15 cellular contexts compared by ENCODE assay signal in the genomic region with DNA sequence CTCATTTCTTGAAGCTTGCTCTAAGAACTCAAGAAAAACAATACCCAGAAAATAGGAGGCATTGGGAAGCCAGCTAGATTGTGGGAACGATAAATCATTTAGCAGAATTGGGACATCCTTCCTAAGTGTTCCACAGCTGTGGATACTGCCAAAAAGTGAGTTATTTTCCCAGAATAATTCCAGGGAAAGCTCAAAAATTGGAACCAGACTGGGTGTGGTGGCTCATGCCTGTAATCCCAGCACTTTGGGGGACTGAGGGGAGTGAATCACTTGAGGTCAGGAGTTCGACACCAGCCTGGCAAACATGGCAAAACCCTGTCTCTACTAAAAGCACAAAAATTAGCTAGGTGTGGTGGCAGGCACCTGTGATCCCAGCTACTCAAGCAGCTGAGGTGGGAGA.
DNase-seq lines count a peak whose midpoint lies in the region; ATAC-seq and TF ChIP-seq lines count a peak whose summit lies in the region.
"Had no signal": no experiment of that assay in that cellular context is flagged by ENCODE, and none has a peak within 500 bp of the region (broad histone marks: within the 10 kb centered on the region; RNA-seq: fewer than 3 reads in every experiment).

No MANE protein-coding gene starts in this region.

- no peaks in the 10 kb centered on the region for H3K4me1 Mint-ChIP-seq in activated naive CD8-positive, alpha-beta T cell treated with anti-CD3 and anti-CD28 coated beads for 36 hours
- no peaks in the 10 kb centered on the region for H3K4me1 Mint-ChIP-seq in activated naive CD8-positive, alpha-beta T cell treated with anti-CD3 and anti-CD28 coated beads, Interleukin-2, amount 50 U/mL, for 24 hours
- H3K4me1 Mint-ChIP-seq: CD8-positive, alpha-beta memory T cell had no signal

- peak; percentile 5 for DNase-seq in MG63
- DNase-seq in fibroblast of the aortic adventitia (ENCODE audit: low read depth) = peak; percentile 74
- DNase-seq in psoas muscle = peak; percentile 16 to 49
- no peak for DNase-seq in activated naive CD8-positive, alpha-beta T cell treated with anti-CD3 and anti-CD28 coated beads for 36 hours
- no peak for DNase-seq in left lobe of liver (ENCODE audit: low spot score)
- no peak for DNase-seq in T-helper 1 cell
- no peak for DNase-seq in activated naive CD8-positive, alpha-beta T cell treated with anti-CD3 and anti-CD28 coated beads, Interleukin-2, amount 50 U/mL, for 24 hours
- DNase-seq: BE2C; C1 segment of cervical spinal cord; CD4-positive, CD25-positive, alpha-beta regulatory T cell; CD8-positive, alpha-beta memory T cell; COR-L47; DMS 273 treated with DMSO at 0.1 percent for 48 hours had no signal

- no peaks in the 10 kb centered on the region for H3K4me1 ChIP-seq in psoas muscle
- H3K4me1 ChIP-seq: BE2C, HAP-1 had no signal

- H3K36me3 ChIP-seq in MG63 (no peaks in the 10 kb centered on the region), psoas muscle (ENCODE audit: insufficient read depth in 1 of 2, low read depth in 1 of 2) (no peaks in the 10 kb centered on the region)
- H3K36me3 ChIP-seq: BE2C, HAP-1 had no signal

- peaks cover 2% of the 10 kb centered on the region for H3K9me3 Mint-ChIP-seq in activated naive CD8-positive, alpha-beta T cell treated with anti-CD3 and anti-CD28 coated beads for 36 hours
- peaks cover 4% of the 10 kb centered on the region for H3K9me3 Mint-ChIP-seq in activated naive CD8-positive, alpha-beta T cell treated with anti-CD3 and anti-CD28 coated beads, Interleukin-2, amount 50 U/mL, for 24 hours

- no peaks in the 10 kb centered on the region for H3K27me3 Mint-ChIP-seq in activated naive CD8-positive, alpha-beta T cell treated with anti-CD3 and anti-CD28 coated beads for 36 hours
- H3K27me3 Mint-ChIP-seq in activated naive CD8-positive, alpha-beta T cell treated with anti-CD3 and anti-CD28 coated beads, Interleukin-2, amount 50 U/mL, for 24 hours = no peaks in the 10 kb centered on the region
- H3K27me3 Mint-ChIP-seq: CD8-positive, alpha-beta memory T cell had no signal

- H3K27me3 ChIP-seq in MG63 = no peaks in the 10 kb centered on the region
- no peaks in the 10 kb centered on the region for H3K27me3 ChIP-seq in psoas muscle (ENCODE audit: insufficient read depth in 3 of 3, low read length in 2 of 3)
- H3K27me3 ChIP-seq: BE2C had no signal

- H3K9me3 ChIP-seq in MG63 (no peaks in the 10 kb centered on the region), psoas muscle (no peaks in the 10 kb centered on the region)
- H3K9me3 ChIP-seq: BE2C, HAP-1 had no signal

- ATAC-seq in psoas muscle (peak in 2 of 4 donors; percentile 43 to 52), left lobe of liver (no peak)
- no peak for ATAC-seq in activated naive CD8-positive, alpha-beta T cell treated with anti-CD3 and anti-CD28 coated beads, Interleukin-2, amount 50 U/mL, for 24 hours
- ATAC-seq: HepG2 had no signal

- no peak overlapping the region for H3K4me3 Mint-ChIP-seq in activated naive CD8-positive, alpha-beta T cell treated with anti-CD3 and anti-CD28 coated beads for 36 hours
- no peak overlapping the region for H3K4me3 Mint-ChIP-seq in activated naive CD8-positive, alpha-beta T cell treated with anti-CD3 and anti-CD28 coated beads, Interleukin-2, amount 50 U/mL, for 24 hours
- H3K4me3 Mint-ChIP-seq: CD4-positive, CD25-positive, alpha-beta regulatory T cell; CD8-positive, alpha-beta memory T cell had no signal

- H3K4me3 ChIP-seq in MG63 = no peak overlapping the region
- no peak overlapping the region for H3K4me3 ChIP-seq in fibroblast of the aortic adventitia (ENCODE audit: low read depth, low read length)
- no peak overlapping the region for H3K4me3 ChIP-seq in psoas muscle
- H3K4me3 ChIP-seq: HAP-1 had no signal

- no peak overlapping the region for H3K27ac ChIP-seq in psoas muscle

- WGBS in psoas muscle, 3 donors = 30 to 59% (median 34%) methylated on average over 2 of the region's 2 CpGs

- intact Hi-C loops in psoas muscle (cut with DNase I) = no loop called here

- H3K27ac Mint-ChIP-seq in activated naive CD8-positive, alpha-beta T cell treated with anti-CD3 and anti-CD28 coated beads for 36 hours = no peak overlapping the region
- no peak overlapping the region for H3K27ac Mint-ChIP-seq in activated naive CD8-positive, alpha-beta T cell treated with anti-CD3 and anti-CD28 coated beads, Interleukin-2, amount 50 U/mL, for 24 hours
- H3K27ac Mint-ChIP-seq: CD4-positive, CD25-positive, alpha-beta regulatory T cell; CD8-positive, alpha-beta memory T cell had no signal

- TF ChIP-seq CTCF in fibroblast of the aortic adventitia (IDR thresholded peaks at IDR 0.05; ENCODE audit: insufficient read depth, low read length) (no peak), psoas muscle (IDR thresholded peaks at IDR 0.05) (no peak)

- H3K36me3 Mint-ChIP-seq in activated naive CD8-positive, alpha-beta T cell treated with anti-CD3 and anti-CD28 coated beads for 36 hours = no peaks in the 10 kb centered on the region
- H3K36me3 Mint-ChIP-seq in activated naive CD8-positive, alpha-beta T cell treated with anti-CD3 and anti-CD28 coated beads, Interleukin-2, amount 50 U/mL, for 24 hours (ENCODE audit: low read depth) = no peaks in the 10 kb centered on the region
- H3K36me3 Mint-ChIP-seq: CD4-positive, CD25-positive, alpha-beta regulatory T cell; CD8-positive, alpha-beta memory T cell had no signal

Comparison
In these comparisons a context has a peak if more than half of its experiments do, and no peak if none do; other contexts are left out.
1. DNase-seq: peak in MG63 (single experiment), fibroblast of the aortic adventitia (single experiment) and psoas muscle (2 of 2); none in activated naive CD8-positive, alpha-beta T cell treated with anti-CD3 and anti-CD28 coated beads for 36 hours (single experiment), left lobe of liver (single experiment), T-helper 1 cell (0 of 5) and activated naive CD8-positive, alpha-beta T cell treated with anti-CD3 and anti-CD28 coated beads, Interleukin-2, amount 50 U/mL, for 24 hours (single experiment).